Comparison of ENCODE assay signal across 9 cellular contexts in the genomic region with DNA sequence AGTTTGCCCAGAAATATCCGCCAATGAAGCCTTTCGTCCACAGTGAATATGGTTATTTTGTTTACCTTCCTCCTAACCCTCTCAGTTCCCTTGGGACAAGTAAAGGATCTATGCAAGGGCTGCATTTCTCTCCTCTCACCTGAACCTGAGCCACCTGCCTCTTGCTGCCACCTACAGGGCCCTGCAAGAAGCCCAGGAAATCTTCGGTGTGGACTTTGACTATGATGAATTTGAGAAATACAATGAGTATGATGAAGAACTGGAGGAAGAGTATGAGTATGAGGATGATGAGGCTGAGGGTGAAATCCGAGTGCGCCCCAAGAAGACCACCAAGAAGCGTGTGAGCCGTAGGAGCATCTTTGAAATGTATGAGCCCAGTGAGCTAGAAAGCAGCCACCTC. TPM values are rescaled to one million over a fixed set of nuclear protein-coding genes. Genes with fewer than 3 reads are reported as not detected.
A peak's percentile ranks its signal among the peaks of the same experiment; 100 is the strongest.
DNase-seq lines count a peak whose midpoint lies in the region; ATAC-seq and TF ChIP-seq lines count a peak whose summit lies in the region.
"Had no signal": no experiment of that assay in that cellular context is flagged by ENCODE, and none has a peak within 500 bp of the region (broad histone marks: within the 10 kb centered on the region; RNA-seq: fewer than 3 reads in every experiment).

No MANE protein-coding gene starts in this region.

- WGBS in transverse colon (ENCODE audit: low coverage in 1 of 2), 2 donors: 33 to 79% methylated on average over 3 to 7 of the region's 7 CpGs

- H3K4me3 Mint-ChIP-seq in activated naive CD4-positive, alpha-beta T cell treated with anti-CD3 and anti-CD28 coated beads for 36 hours: no peak overlapping the region
- no peak overlapping the region for H3K4me3 Mint-ChIP-seq in activated T-helper 17 cell treated with anti-CD3 and anti-CD28 coated beads, Interleukin-2, amount 50 U/mL, for 72 hours
- H3K4me3 Mint-ChIP-seq: activated naive CD8-positive, alpha-beta T cell had no signal

- TF ChIP-seq CTCF in transverse colon (IDR thresholded peaks at IDR 0.05): peak in 4 of 5 experiments; percentile 34 to 54 (median 40)

- intact Hi-C loops in activated naive CD4-positive, alpha-beta T cell treated with anti-CD3 and anti-CD28 coated beads for 36 hours (cut with micrococcal nuclease): loop anchor here (1.0 kb wide), 1 partner anchor 30 kb away; no protein-coding TSS in a partner anchor
- intact Hi-C loops in transverse colon (cut with DNase I; ENCODE audit: low total_unique reads): no loop called here

- H3K36me3 ChIP-seq in transverse colon: peaks cover 0 to 95% (median 48%) of the 10 kb centered on the region in 4 donors

- no peaks in the 10 kb centered on the region for H3K27me3 Mint-ChIP-seq in activated naive CD4-positive, alpha-beta T cell treated with anti-CD3 and anti-CD28 coated beads for 36 hours (ENCODE audit: low read depth)
- no peaks in the 10 kb centered on the region for H3K27me3 Mint-ChIP-seq in activated T-helper 17 cell treated with anti-CD3 and anti-CD28 coated beads, Interleukin-2, amount 50 U/mL, for 72 hours
- H3K27me3 Mint-ChIP-seq: activated naive CD8-positive, alpha-beta T cell had no signal

- no peaks in the 10 kb centered on the region for H3K4me1 ChIP-seq in transverse colon

- H3K27me3 ChIP-seq in transverse colon: no peaks in the 10 kb centered on the region

- H3K4me3 ChIP-seq in transverse colon: no peak overlapping the region

- CTCF ChIA-PET in activated naive CD4-positive, alpha-beta T cell treated with anti-CD3 and anti-CD28 coated beads for 36 hours (lab: Charles Lee): interaction anchor here (0.6 to 2.8 kb wide), 5 partner anchors 15 to 66 kb away, joined by 3 to 22 read pairs (median 3); no protein-coding TSS in a partner anchor

- H3K27ac Mint-ChIP-seq in activated naive CD4-positive, alpha-beta T cell treated with anti-CD3 and anti-CD28 coated beads for 36 hours: no peak overlapping the region
- H3K27ac Mint-ChIP-seq in activated T-helper 17 cell treated with anti-CD3 and anti-CD28 coated beads, Interleukin-2, amount 50 U/mL, for 72 hours: no peak overlapping the region

- TF ChIP-seq EP300 in transverse colon (IDR thresholded peaks at IDR 0.05; ENCODE audit: low read depth): no peak

- TF ChIP-seq POLR2A in transverse colon (IDR thresholded peaks at IDR 0.05): no peak

- H3K9me3 Mint-ChIP-seq in activated naive CD4-positive, alpha-beta T cell treated with anti-CD3 and anti-CD28 coated beads for 36 hours: no peaks in the 10 kb centered on the region
- H3K9me3 Mint-ChIP-seq in activated T-helper 17 cell treated with anti-CD3 and anti-CD28 coated beads, Interleukin-2, amount 50 U/mL, for 72 hours: no peaks in the 10 kb centered on the region

- H3K9me3 ChIP-seq in transverse colon: no peaks in the 10 kb centered on the region

- H3K36me3 Mint-ChIP-seq in activated naive CD4-positive, alpha-beta T cell treated with anti-CD3 and anti-CD28 coated beads for 36 hours (ENCODE audit: low read depth): peaks cover 48% of the 10 kb centered on the region
- peaks cover 100% of the 10 kb centered on the region for H3K36me3 Mint-ChIP-seq in activated T-helper 17 cell treated with anti-CD3 and anti-CD28 coated beads, Interleukin-2, amount 50 U/mL, for 72 hours (ENCODE audit: low read depth)

- H3K4me1 Mint-ChIP-seq in activated naive CD4-positive, alpha-beta T cell treated with anti-CD3 and anti-CD28 coated beads for 36 hours (ENCODE audit: low read depth): no peaks in the 10 kb centered on the region
- peaks cover 6% of the 10 kb centered on the region for H3K4me1 Mint-ChIP-seq in activated T-helper 17 cell treated with anti-CD3 and anti-CD28 coated beads, Interleukin-2, amount 50 U/mL, for 72 hours

- no peak overlapping the region for H3K27ac ChIP-seq in transverse colon

- in situ Hi-C loops in transverse colon (cut with MboI; ENCODE audit: low pct_ligation_motif_present in 1 of 4, low pct_unique_long_range_greater_than_20kb in 1 of 4, low sequenced_read_pairs in 3 of 4): no loop called here

- DNase-seq in activated naive CD4-positive, alpha-beta T cell treated with anti-CD3 and anti-CD28 coated beads for 36 hours: peak; percentile 13
- DNase-seq in activated naive CD4-positive, alpha-beta T cell (lab: John Stamatoyannopoulos, UW): no peak
- DNase-seq in NCI-H526 (lab: John Stamatoyannopoulos, UW) (peak; percentile 94 to 97), dermis blood vessel endothelial cell (peak; percentile 18), transverse colon (peak; percentile 27), Ammon's horn (ENCODE audit: low spot score) (no peak), NCI-H524 treated with DMSO at 0.1 percent for 48 hours (lab: John Stamatoyannopoulos, UW) (no peak)

- ATAC-seq in activated T-helper 17 cell treated with anti-CD3 and anti-CD28 coated beads, Interleukin-2, amount 50 U/mL, for 72 hours (replicated peaks): no peak

RNA-seq across cellular contexts. Expression of a gene that starts 14.0 kb away (rescaled TPM):
- total RNA-seq in activated naive CD4-positive, alpha-beta T cell treated with anti-CD3 and anti-CD28 coated beads for 36 hours: 10 to 100 TPM; 50.8 to 52.1 TPM
- total RNA-seq in dermis blood vessel endothelial cell (42.2 and 75.9 TPM in 2 replicates), transverse colon (100 to 1,000 TPM in 1 of 4 donors, 10 to 100 TPM in 3; 50.8 to 167 (median 61.6) TPM)
- total RNA-seq in activated T-helper 17 cell treated with anti-CD3 and anti-CD28 coated beads, Interleukin-2, amount 50 U/mL, for 72 hours: 10 to 100 TPM; 80.2 to 89.1 TPM

RNA-seq across cellular contexts. Expression of a gene that starts 14.3 kb away (rescaled TPM):
- total RNA-seq in activated naive CD4-positive, alpha-beta T cell treated with anti-CD3 and anti-CD28 coated beads for 36 hours: 10 to 100 TPM; 30.3 to 30.9 TPM
- total RNA-seq in dermis blood vessel endothelial cell: 48.9 and 79.5 TPM in 2 replicates
- total RNA-seq in transverse colon: 10 to 100 TPM; 32.2 to 69.9 (median 49.1) TPM
- 10 to 100 TPM; 48.3 to 48.6 TPM for total RNA-seq in activated T-helper 17 cell treated with anti-CD3 and anti-CD28 coated beads, Interleukin-2, amount 50 U/mL, for 72 hours

RNA-seq across cellular contexts. Expression of a gene that starts 31.0 kb away (rescaled TPM):
- 10 to 100 TPM; 89.4 to 92.0 TPM for total RNA-seq in activated naive CD4-positive, alpha-beta T cell treated with anti-CD3 and anti-CD28 coated beads for 36 hours
- total RNA-seq in dermis blood vessel endothelial cell: 163 and 213 TPM in 2 replicates
- 100 to 1,000 TPM; 117 to 120 (median 118) TPM for total RNA-seq in transverse colon
- total RNA-seq in activated T-helper 17 cell treated with anti-CD3 and anti-CD28 coated beads, Interleukin-2, amount 50 U/mL, for 72 hours: 100 to 1,000 TPM; 134 to 226 TPM

RNA-seq across cellular contexts. Expression of a gene that starts 35.7 kb away (rescaled TPM):
- 1 to 10 TPM; 2.1 to 3.1 TPM for total RNA-seq in activated naive CD4-positive, alpha-beta T cell treated with anti-CD3 and anti-CD28 coated beads for 36 hours
- total RNA-seq in dermis blood vessel endothelial cell (0.51 and 0.56 TPM in 2 replicates), transverse colon (1 to 10 TPM in 2 of 4 donors, under 1 TPM in 1, not detected in 1; 0.96 to 2.9 (median 1.4) TPM)
- 10 to 100 TPM in 1 of 2 donors, 1 to 10 TPM in 1; 4.4 to 12.4 TPM for total RNA-seq in activated T-helper 17 cell treated with anti-CD3 and anti-CD28 coated beads, Interleukin-2, amount 50 U/mL, for 72 hours

RNA-seq across cellular contexts. Expression of a gene that starts 41.7 kb away (rescaled TPM):
- 10 to 100 TPM; 10.2 to 12.3 TPM for total RNA-seq in activated naive CD4-positive, alpha-beta T cell treated with anti-CD3 and anti-CD28 coated beads for 36 hours
- total RNA-seq in dermis blood vessel endothelial cell (25.6 and 36.9 TPM in 2 replicates), transverse colon (10 to 100 TPM; 41.1 to 60.5 (median 50.0) TPM)
- 10 to 100 TPM in 1 of 2 donors, 1 to 10 TPM in 1; 4.1 to 22.4 TPM for total RNA-seq in activated T-helper 17 cell treated with anti-CD3 and anti-CD28 coated beads, Interleukin-2, amount 50 U/mL, for 72 hours

Comparison
In these comparisons a context has a peak if more than half of its experiments do, and no peak if none do; other contexts are left out.
1. DNase-seq: peak in activated naive CD4-positive, alpha-beta T cell treated with anti-CD3 and anti-CD28 coated beads for 36 hours (single experiment), NCI-H526 (2 of 2), dermis blood vessel endothelial cell (single experiment) and transverse colon (single experiment); none in activated naive CD4-positive, alpha-beta T cell (0 of 4), Ammon's horn (single experiment) and NCI-H524 treated with DMSO at 0.1 percent for 48 hours (single experiment).